In the genomic region with DNA sequence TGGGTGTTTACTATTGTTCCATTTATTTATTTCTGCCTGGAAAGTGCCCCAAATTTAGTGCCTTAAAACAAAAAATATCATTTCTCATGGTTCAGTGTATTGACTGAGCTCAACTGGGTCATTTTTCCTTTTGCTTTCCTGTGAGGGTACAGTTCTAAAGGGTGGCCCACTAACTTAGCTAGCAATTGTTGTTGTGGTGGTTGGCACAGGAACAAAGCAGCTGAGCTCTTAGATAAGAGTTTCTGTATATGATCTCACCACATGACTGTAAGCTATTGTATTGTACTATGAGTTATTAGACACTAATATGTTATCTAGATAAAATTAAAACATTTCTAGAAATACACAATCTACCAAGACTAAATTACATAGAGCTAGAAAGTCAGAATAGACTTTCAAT, we compare ENCODE assay signal across 22 cellular contexts.
A peak's percentile ranks its signal among the peaks of the same experiment; 100 is the strongest.
DNase-seq lines count a peak whose midpoint lies in the region; FAIRE-seq and TF ChIP-seq lines count a peak whose summit lies in the region.
"Had no signal": no experiment of that assay in that cellular context is flagged by ENCODE, and none has a peak within 500 bp of the region (broad histone marks: within the 10 kb centered on the region; RNA-seq: fewer than 3 reads in every experiment).

No MANE protein-coding gene starts in this region.

- POLR2A ChIA-PET in endothelial cell of umbilical vein (lab: Charles Lee): no interaction called here

- H4K20me1 ChIP-seq in endothelial cell of umbilical vein (replicated peaks; ENCODE audit: control insufficient read depth, extremely low read depth, insufficient read depth, low read length) (no peaks in the 10 kb centered on the region), Karpas-422 (ENCODE audit: insufficient read depth, low read depth, low read length) (no peaks in the 10 kb centered on the region)

- H3K4ac ChIP-seq in neuronal stem cell (ENCODE audit: low read length): no peak overlapping the region

- H3K9ac ChIP-seq in endothelial cell of umbilical vein (replicated peaks; ENCODE audit: extremely low read depth, insufficient read depth, low read length) (no peak overlapping the region), neuronal stem cell (ENCODE audit: low read depth, low read length, poor library complexity) (no peak overlapping the region), Karpas-422 (ENCODE audit: low read length) (no peak overlapping the region)

- no peak for TF ChIP-seq CTCF in endothelial cell of umbilical vein (IDR thresholded peaks at IDR 0.05; ENCODE audit: extremely low read depth in 1 of 2, insufficient read depth in 1 of 2, low read depth in 1 of 2, low read length in 2 of 2)

- H2BK5ac ChIP-seq in neuronal stem cell (ENCODE audit: low read length): no peak overlapping the region

- H3K27me3 ChIP-seq in endothelial cell of umbilical vein (ENCODE audit: control insufficient read depth in 2 of 2, insufficient read depth in 2 of 2, low read length in 2 of 2) (no peaks in the 10 kb centered on the region), neuronal stem cell (ENCODE audit: control insufficient read depth in 3 of 3, insufficient read depth in 3 of 3, low read depth in 1 of 3, low read length in 3 of 3) (no peaks in the 10 kb centered on the region), Karpas-422 (ENCODE audit: low read length) (no peaks in the 10 kb centered on the region)

- no peak overlapping the region for H2AK5ac ChIP-seq in neuronal stem cell (ENCODE audit: low read depth, low read length)

- H4K91ac ChIP-seq in neuronal stem cell (ENCODE audit: low read depth, low read length, poor library complexity): no peak overlapping the region

- no peaks in the 10 kb centered on the region for H3K36me3 ChIP-seq in endothelial cell of umbilical vein (ENCODE audit: control insufficient read depth in 2 of 2, extremely low read depth in 1 of 2, insufficient read depth in 2 of 2, low read length in 2 of 2)
- no peaks in the 10 kb centered on the region for H3K36me3 ChIP-seq in neuronal stem cell (replicated peaks in 1 of 2; ENCODE audit: control insufficient read depth in 2 of 2, insufficient read depth in 2 of 2, low read length in 2 of 2)
- no peaks in the 10 kb centered on the region for H3K36me3 ChIP-seq in Karpas-422 (ENCODE audit: insufficient read depth, low read length)

- H2BK12ac ChIP-seq in neuronal stem cell (ENCODE audit: low read length): no peak overlapping the region

- H3K4me3 ChIP-seq in endothelial cell of umbilical vein (replicated peaks in 1 of 3; ENCODE audit: insufficient read depth in 1 of 3, low read depth in 1 of 3, low read length in 3 of 3) (no peak overlapping the region), neuronal stem cell (ENCODE audit: low read length in 2 of 2) (no peak overlapping the region), Karpas-422 (ENCODE audit: low read length) (no peak overlapping the region)
- H3K4me3 ChIP-seq: PC-9 had no signal

- H3K9me2 ChIP-seq in Karpas-422 (replicated peaks; ENCODE audit: insufficient read depth, low read length): no peaks in the 10 kb centered on the region

- H3K14ac ChIP-seq in neuronal stem cell (ENCODE audit: low read length): no peak overlapping the region

- no peak overlapping the region for H2BK120ac ChIP-seq in neuronal stem cell (ENCODE audit: low read depth, low read length)

- FAIRE-seq in endothelial cell of umbilical vein (lab: Jason Lieb, UNC): no peak
- FAIRE-seq: H54 had no signal

- H3K23ac ChIP-seq in neuronal stem cell (ENCODE audit: low read depth, low read length, poor library complexity): no peak overlapping the region

- no TSS peak for BruUV-seq in endothelial cell of umbilical vein (replicated peaks; lab: Mats Ljungman, UMichigan)

- TF ChIP-seq POLR2A in endothelial cell of umbilical vein (IDR thresholded peaks at IDR 0.05; ENCODE audit: low read depth, low read length): no peak

- H3K27ac ChIP-seq in endothelial cell of umbilical vein (ENCODE audit: insufficient read depth, low read depth, low read length) (no peak overlapping the region), neuronal stem cell (replicated peaks; ENCODE audit: low read length) (no peak overlapping the region), Karpas-422 (ENCODE audit: low read length) (no peak overlapping the region)
- H3K27ac ChIP-seq: PC-9, RWPE1 had no signal

- peak; percentile 0 for DNase-seq in HT-29 (ENCODE audit: low spot score)
- peak; percentile 27 for DNase-seq in OCI-M1 (lab: John Stamatoyannopoulos, UW)
- DNase-seq in endothelial cell of umbilical vein (ENCODE audit: low read depth, low spot score): peak; percentile 17
- no peak for DNase-seq in neuronal stem cell (ENCODE audit: low spot score)
- DNase-seq in HuH-7.5 (ENCODE audit: low spot score): no peak
- DNase-seq in activated T-cell treated with anti-CD3 and anti-CD28 coated beads for 4 hours: no peak
- DNase-seq in Karpas-422: no peak
- DNase-seq: ACHN; C1 segment of cervical spinal cord; CD8-positive, alpha-beta memory T cell; DMS79 treated with DMSO at 0.1 percent for 48 hours; IMR-90; Kasumi-1; NCI-H1092 treated with DMSO at 0.1 percent for 48 hours; NCI-H146; NCI-H2081; NCI-H510A treated with DMSO at 0.1 percent for 48 hours; NCI-H774; PC-9; SIG-M5 had no signal

- dilution Hi-C loops in endothelial cell of umbilical vein (cut with MboI; ENCODE audit: extremely low pct_ligation_motif_present, low sequenced_read_pairs): no loop called here

- no peaks in the 10 kb centered on the region for H3K79me1 ChIP-seq in neuronal stem cell (ENCODE audit: low read depth, low read length)

- no peak overlapping the region for H4K8ac ChIP-seq in neuronal stem cell (ENCODE audit: low read depth, low read length)

- no peak overlapping the region for H3K18ac ChIP-seq in neuronal stem cell (ENCODE audit: low read length)

- intact Hi-C loops in endothelial cell of umbilical vein (cut with micrococcal nuclease): no loop called here

- no peaks in the 10 kb centered on the region for H3K9me3 ChIP-seq in endothelial cell of umbilical vein (replicated peaks; ENCODE audit: control insufficient read depth, insufficient read depth, low read length)
- no peaks in the 10 kb centered on the region for H3K9me3 ChIP-seq in neuronal stem cell (replicated peaks in 1 of 2; ENCODE audit: control insufficient read depth in 2 of 2, insufficient read depth in 1 of 2, low read depth in 1 of 2, low read length in 2 of 2)
- peaks cover 24% of the 10 kb centered on the region for H3K9me3 ChIP-seq in Karpas-422 (ENCODE audit: low read length)

- H3K4me1 ChIP-seq in endothelial cell of umbilical vein (ENCODE audit: control insufficient read depth, extremely low read depth, insufficient read depth, low read length) (no peaks in the 10 kb centered on the region), neuronal stem cell (ENCODE audit: control insufficient read depth in 2 of 2, insufficient read depth in 1 of 2, low read depth in 1 of 2, low read length in 2 of 2) (no peaks in the 10 kb centered on the region), Karpas-422 (ENCODE audit: low read length) (no peaks in the 10 kb centered on the region)

- no peak overlapping the region for H2AFZ ChIP-seq in endothelial cell of umbilical vein (ENCODE audit: low read depth, low read length)
- H2AFZ ChIP-seq in neuronal stem cell (ENCODE audit: low read length): peak overlapping the region; percentile 47
- H2AFZ ChIP-seq in Karpas-422 (ENCODE audit: low read length): no peak overlapping the region
- H2AFZ ChIP-seq: PC-9 had no signal

- CTCF ChIA-PET in endothelial cell of umbilical vein (lab: Charles Lee): interaction anchor here (1.0 kb wide), 1 partner anchor 13 kb away, joined by 3 read pairs; no protein-coding TSS in a partner anchor

- H3K79me2 ChIP-seq in endothelial cell of umbilical vein (ENCODE audit: control insufficient read depth, insufficient read depth, low read length) (no peaks in the 10 kb centered on the region), Karpas-422 (ENCODE audit: low read length) (no peaks in the 10 kb centered on the region)

- H3K9me1 ChIP-seq in endothelial cell of umbilical vein (replicated peaks; ENCODE audit: control insufficient read depth, extremely low read depth, insufficient read depth, low read length): no peaks in the 10 kb centered on the region

- H3K4me2 ChIP-seq in endothelial cell of umbilical vein (ENCODE audit: insufficient read depth, low read length) (no peak overlapping the region), neuronal stem cell (ENCODE audit: insufficient read depth, low read length, poor library complexity, severe bottlenecking) (no peak overlapping the region), Karpas-422 (ENCODE audit: low read depth, low read length, poor library complexity, severe bottlenecking) (no peak overlapping the region)
- H3K4me2 ChIP-seq: PC-9 had no signal

- no peak overlapping the region for H2BK15ac ChIP-seq in neuronal stem cell (ENCODE audit: low read length)

TF ChIP-seq in endothelial cell of umbilical vein, 7 proteins besides CTCF, POLR2A, EP300 and RAD21:
- TF ChIP-seq MYC (IDR thresholded peaks at IDR 0.05; ENCODE audit: low read depth, low read length): no peak
- TF ChIP-seq GATA2 (IDR thresholded peaks at IDR 0.05; ENCODE audit: insufficient read depth, insufficient read length, low read depth, low read length): no peak
- TF ChIP-seq JUN (IDR thresholded peaks at IDR 0.05; ENCODE audit: borderline replicate concordance, insufficient read depth, insufficient read length, low read depth): no peak
- TF ChIP-seq EZH2 (IDR thresholded peaks at IDR 0.05; ENCODE audit: borderline replicate concordance, low read depth, low read length, severe bottlenecking): no peak
- TF ChIP-seq, protein P1, sequence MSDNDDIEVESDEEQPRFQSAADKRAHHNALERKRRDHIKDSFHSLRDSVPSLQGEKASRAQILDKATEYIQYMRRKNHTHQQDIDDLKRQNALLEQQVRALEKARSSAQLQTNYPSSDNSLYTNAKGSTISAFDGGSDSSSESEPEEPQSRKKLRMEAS (IDR thresholded peaks at IDR 0.05; ENCODE audit: insufficient read depth, insufficient read length): no peak
- TF ChIP-seq POLR2AphosphoS5 (IDR thresholded peaks at IDR 0.05; ENCODE audit: insufficient read depth, low read depth, low read length): no peak

Comparison
In these comparisons a context has a peak if more than half of its experiments do, and no peak if none do; other contexts are left out.
1. DNase-seq: peak in HT-29 (single experiment), OCI-M1 (single experiment) and endothelial cell of umbilical vein (single experiment); none in neuronal stem cell (single experiment), HuH-7.5 (single experiment), activated T-cell treated with anti-CD3 and anti-CD28 coated beads for 4 hours (single experiment) and Karpas-422 (single experiment).